8 cellular contexts compared by ENCODE assay signal in the genomic region with DNA sequence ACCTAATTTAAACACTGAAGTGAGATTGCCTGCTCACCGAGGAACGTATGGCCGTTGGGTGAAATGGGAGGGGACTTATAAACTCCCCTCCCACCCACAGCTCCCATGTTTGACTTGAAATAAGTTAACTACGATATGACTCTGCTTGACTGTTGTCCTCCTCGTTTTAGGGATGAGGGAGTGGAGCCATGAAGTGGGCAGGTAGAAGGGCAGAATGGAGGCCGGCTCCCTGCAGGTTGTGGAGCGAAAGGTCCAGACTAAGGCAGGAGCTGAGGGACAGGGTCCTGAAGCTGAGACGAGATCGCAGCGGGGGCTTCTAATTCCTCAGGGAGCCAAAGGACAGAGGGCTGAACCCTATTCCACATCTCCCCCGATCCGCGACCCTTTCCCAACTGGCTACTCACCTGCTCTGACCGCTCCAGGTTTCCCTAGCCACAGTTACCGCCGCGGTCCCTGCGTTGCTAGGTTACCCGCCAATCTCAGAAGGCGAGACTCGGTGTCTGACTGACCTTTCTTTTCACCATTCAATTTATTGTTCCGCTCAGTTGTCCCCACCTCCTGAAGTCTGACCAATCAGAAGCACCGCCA. TPM values are rescaled to one million over a fixed set of nuclear protein-coding genes. Genes with fewer than 3 reads are reported as not detected.
DNase-seq lines count a peak whose midpoint lies in the region; FAIRE-seq and TF ChIP-seq lines count a peak whose summit lies in the region.

No MANE protein-coding gene starts in this region.

- DNase-seq in BJ (ENCODE audit: low read depth) = no peak
- DNase-seq in H54 (ENCODE audit: insufficient read length, low spot score) = peak; percentile 80
- peak in 1 of 49 donors; percentile 30 for DNase-seq in substantia nigra (lab: John Stamatoyannopoulos, UW)
- no peak for DNase-seq in GM10266 (ENCODE audit: extremely low spot score)
- no peak for DNase-seq in KG1 (lab: John Stamatoyannopoulos, UW)
- DNase-seq in activated effector memory CD4-positive, alpha-beta T cell treated with anti-CD3 and anti-CD28 coated beads, Interleukin-2, amount 50 U/mL, for 16 hours = no peak

- POLR2A ChIA-PET in BJ (lab: Charles Lee) = interaction anchor here (0.6 kb wide), 1 partner anchor 100 kb away, joined by 4 read pairs; no protein-coding TSS in a partner anchor

- no peak for TF ChIP-seq POLR2A in H54 (IDR thresholded peaks at IDR 0.05; ENCODE audit: low read depth, low read length)

- CTCF ChIA-PET in BJ (lab: Yijun Ruan, JAX) = interaction anchor here (0.6 kb wide), 1 partner anchor 30 kb away, joined by 3 read pairs; no protein-coding TSS in a partner anchor

- FAIRE-seq in H54 (lab: Jason Lieb, UNC) = no peak

- H3K4me3 ChIP-seq in BJ (ENCODE audit: low read depth, low read length) (peak overlapping the region; percentile 63), iPS-11a (ENCODE audit: low read depth, low read length) (peak overlapping the region; percentile 82)

- H3K27ac ChIP-seq in VCaP (peak overlapping the region; percentile 94), substantia nigra (ENCODE audit: low read depth, low read length, poor library complexity, severe bottlenecking) (peak overlapping the region; percentile 9)

- no peak for TF ChIP-seq CTCF in BJ (IDR thresholded peaks at IDR 0.05; ENCODE audit: insufficient read depth, low read depth, low read length)
- no peak for TF ChIP-seq CTCF in VCaP (conservative IDR thresholded peaks at IDR 0.05)
- no peak for TF ChIP-seq CTCF in GM10266 (IDR thresholded peaks at IDR 0.05; ENCODE audit: control insufficient read depth, insufficient read depth, low read depth, missing control alignments)

- no peaks in the 10 kb centered on the region for H3K27me3 ChIP-seq in BJ (ENCODE audit: control insufficient read depth, insufficient read depth, low read length)

- H3K36me3 ChIP-seq in BJ (ENCODE audit: control insufficient read depth, insufficient read depth, low read length) = no peaks in the 10 kb centered on the region

RNA-seq across cellular contexts. Expression of a gene that starts 0.6 kb away (rescaled TPM):
- 17.4 and 31.9 TPM in 2 replicates for polyA plus RNA-seq in BJ (2011; rRNA removed)
- polyA minus RNA-seq in BJ (2011; rRNA and poly(A)+ RNA removed) = 20.1 and 27.4 TPM in 2 replicates

RNA-seq across cellular contexts. Expression of a gene that starts 35.2 kb away (rescaled TPM):
- 13.2 and 19.4 TPM in 2 replicates for polyA plus RNA-seq in BJ (2011; rRNA removed)
- 5.8 and 9.7 TPM in 2 replicates for polyA minus RNA-seq in BJ (2011; rRNA and poly(A)+ RNA removed)

RNA-seq across cellular contexts. Expression of a gene that starts 35.4 kb away (rescaled TPM):
- 36.2 and 54.7 TPM in 2 replicates for polyA plus RNA-seq in BJ (2011; rRNA removed)
- 24.3 and 36.4 TPM in 2 replicates for polyA minus RNA-seq in BJ (2011; rRNA and poly(A)+ RNA removed)
